24 cellular contexts compared by ENCODE assay signal in genomic region chr18:12098389-12098788, GRCh38. TPM values are rescaled to one million over a fixed set of nuclear protein-coding genes. Genes with fewer than 3 reads are reported as not detected.
DNase-seq lines count a peak whose midpoint lies in the region; ATAC-seq and FAIRE-seq lines count a peak whose summit lies in the region.
"Had no signal": no experiment of that assay in that cellular context is flagged by ENCODE, and none has a peak within 500 bp of the region (broad histone marks: within the 10 kb centered on the region; RNA-seq: fewer than 3 reads in every experiment).

No MANE protein-coding gene starts in this region.

- peak; percentile 86 to 94 for ATAC-seq in activated T-cell treated with anti-CD3 and anti-CD28 coated beads, Interleukin-2, amount 50 U/mL, for 72 hours (replicated peaks in 1 of 2)
- ATAC-seq in HG03095 (IDR thresholded peaks at IDR 0.05; ENCODE audit: unreplicated experiment) (peak; percentile 69), HG03039 (IDR thresholded peaks at IDR 0.05; ENCODE audit: unreplicated experiment) (no peak)
- ATAC-seq: A549, HepG2 had no signal

- peak overlapping the region in 1 of 2 donors; percentile 66 for H3K4me3 Mint-ChIP-seq in activated T-cell treated with anti-CD3 and anti-CD28 coated beads, Interleukin-2, amount 50 U/mL, for 72 hours
- H3K4me3 Mint-ChIP-seq: HFFc6 had no signal

- peak overlapping the region; percentile 70 for H3K27ac Mint-ChIP-seq in activated T-cell treated with anti-CD3 and anti-CD28 coated beads, Interleukin-2, amount 50 U/mL, for 72 hours
- H3K27ac Mint-ChIP-seq: HFFc6 had no signal

- peaks cover 14% of the 10 kb centered on the region for H3K4me1 Mint-ChIP-seq in activated T-cell treated with anti-CD3 and anti-CD28 coated beads, Interleukin-2, amount 50 U/mL, for 72 hours (ENCODE audit: low read depth)

- peaks cover 0 to 2% of the 10 kb centered on the region in 2 donors for H3K9me3 Mint-ChIP-seq in activated T-cell treated with anti-CD3 and anti-CD28 coated beads, Interleukin-2, amount 50 U/mL, for 72 hours

- peak; percentile 71 for FAIRE-seq in urothelium cell line (lab: Jason Lieb, UNC)
- FAIRE-seq: A549, G401.6, HepG2 had no signal

- H3K27me3 Mint-ChIP-seq in activated T-cell treated with anti-CD3 and anti-CD28 coated beads, Interleukin-2, amount 50 U/mL, for 72 hours (ENCODE audit: low read depth) = peaks cover 16% of the 10 kb centered on the region

- DNase-seq in activated T-cell treated with anti-CD3 and anti-CD28 coated beads, Interleukin-2, amount 50 U/mL, for 72 hours = peak in 1 of 2 donors; percentile 46
- DNase-seq in activated T-cell treated with anti-CD3 and anti-CD28 coated beads, Interleukin-2, amount 50 U/mL, for 1 hour = no peak
- peak; percentile 14 for DNase-seq in GM19240 (ENCODE audit: insufficient read length, low spot score)
- no peak for DNase-seq in urothelium cell line (ENCODE audit: low spot score)
- no peak for DNase-seq in AG08395 (ENCODE audit: low spot score)
- DNase-seq in HCEC 1CT = no peak
- DNase-seq: C1 segment of cervical spinal cord, DND-41, HFFc6, NCI-H1048, NCI-H1436 treated with DMSO at 0.1 percent for 48 hours, NCI-H2029 treated with DMSO at 0.1 percent for 48 hours, NCI-H510A treated with DMSO at 0.1 percent for 48 hours, NCI-H82, PC-9, SW 1271 had no signal

- H3K36me3 Mint-ChIP-seq in activated T-cell treated with anti-CD3 and anti-CD28 coated beads, Interleukin-2, amount 50 U/mL, for 72 hours (ENCODE audit: insufficient read depth in 2 of 2) = peaks cover 0 to 2% of the 10 kb centered on the region in 2 donors

RNA-seq across cellular contexts. Expression of gene ANKRD62, which starts 4.7 kb away (rescaled TPM):
- not detected for total RNA-seq in activated T-cell treated with anti-CD3 and anti-CD28 coated beads, Interleukin-2, amount 50 U/mL, for 72 hours
- total RNA-seq: H4, HepG2, HFFc6, M059J, PC-9, SJSA1 had no signal
